Comparison of ENCODE assay signal across 15 cellular contexts in genomic region chr2:172284209-172284608, GRCh38.
"Had no signal": no experiment of that assay in that cellular context is flagged by ENCODE, and none has a peak within 500 bp of the region (broad histone marks: within the 10 kb centered on the region; RNA-seq: fewer than 3 reads in every experiment).

No MANE protein-coding gene starts in this region.

- DNase-seq: activated CD4-positive, alpha-beta T cell treated with anti-CD3 and anti-CD28 coated beads for 48 hours; activated CD8-positive, alpha-beta T cell treated with anti-CD3 and anti-CD28 coated beads, Interleukin-2, amount 10 ng/mL, durations not matched to agents 7 days and 5 days; activated naive CD4-positive, alpha-beta T cell; aorta; effector CD8-positive, alpha-beta T cell; left ventricle myocardium superior; naive B cell; stimulated activated CD4-positive, alpha-beta T cell treated with anti-CD3 and anti-CD28 coated beads, Interleukin-12 subunit alpha, Interleukin-12 subunit beta, amount 100 ng/mL, for 4 hours; stimulated activated naive CD4-positive, alpha-beta T cell treated with Interleukin-2 at 50 U/mL for 16 hours; T-cell; upper lobe of right lung had no signal

- H3K9me3 Mint-ChIP-seq: activated T-helper 1 cell treated with anti-CD3 and anti-CD28 coated beads, Interleukin-12 subunit alpha, Interleukin-12 subunit beta, Interleukin-2, Interleukin-4 antibody, amounts not matched to agents 30 ng/mL and 10 ng/mL and 1 ng/mL, durations not matched to agents 14 hours and 24 hours and 36 hours; naive B cell; T-cell had no signal

- H3K27ac ChIP-seq: hepatocyte, prostate gland, suprapubic skin had no signal

- H3K36me3 ChIP-seq: prostate gland, suprapubic skin, upper lobe of right lung had no signal

- H3K4me3 Mint-ChIP-seq: activated CD8-positive, alpha-beta T cell treated with anti-CD3 and anti-CD28 coated beads, Interleukin-2, amount 10 ng/mL, durations not matched to agents 7 days and 5 days; activated T-helper 1 cell treated with anti-CD3 and anti-CD28 coated beads, Interleukin-12 subunit alpha, Interleukin-12 subunit beta, Interleukin-2, Interleukin-4 antibody, amounts not matched to agents 30 ng/mL and 10 ng/mL and 1 ng/mL, durations not matched to agents 14 hours and 24 hours and 36 hours; naive B cell had no signal

- H3K4me3 ChIP-seq: hepatocyte, prostate gland, suprapubic skin, upper lobe of right lung had no signal

- H3K4me1 ChIP-seq: prostate gland had no signal

- H3K27me3 ChIP-seq: hepatocyte, suprapubic skin, upper lobe of right lung had no signal

- H3K9me3 ChIP-seq: prostate gland, suprapubic skin, upper lobe of right lung had no signal

- H3K36me3 Mint-ChIP-seq: naive B cell, T-cell had no signal

- H3K27ac Mint-ChIP-seq: activated CD8-positive, alpha-beta T cell treated with anti-CD3 and anti-CD28 coated beads, Interleukin-2, amount 10 ng/mL, durations not matched to agents 7 days and 5 days; activated T-helper 1 cell treated with anti-CD3 and anti-CD28 coated beads, Interleukin-12 subunit alpha, Interleukin-12 subunit beta, Interleukin-2, Interleukin-4 antibody, amounts not matched to agents 30 ng/mL and 10 ng/mL and 1 ng/mL, durations not matched to agents 14 hours and 24 hours and 36 hours; naive B cell; T-cell had no signal
